ENCODE assay signal across 8 cellular contexts in genomic region chr7:108613147-108613948, GRCh38. TPM values are rescaled to one million over a fixed set of nuclear protein-coding genes. Genes with fewer than 3 reads are reported as not detected.
DNase-seq lines count a peak whose midpoint lies in the region; ATAC-seq and TF ChIP-seq lines count a peak whose summit lies in the region.

No MANE protein-coding gene starts in this region.

- no peaks in the 10 kb centered on the region for H3K27me3 ChIP-seq in CD4-positive, alpha-beta T cell (ENCODE audit: control insufficient read depth, insufficient read depth, low read length)

- peak; percentile 48 for ATAC-seq in CD4-positive, alpha-beta T cell (ENCODE audit: poor library complexity)
- peak; percentile 81 for ATAC-seq in GM18870 (IDR thresholded peaks at IDR 0.05; ENCODE audit: unreplicated experiment)
- peak; percentile 76 for ATAC-seq in HG03432 (IDR thresholded peaks at IDR 0.05; ENCODE audit: unreplicated experiment)
- peak; percentile 59 for ATAC-seq in memory B cell (ENCODE audit: low read depth)

- no peaks in the 10 kb centered on the region for H3K9me3 ChIP-seq in CD4-positive, alpha-beta T cell (ENCODE audit: control insufficient read depth, low read length)

- H3K4me1 Mint-ChIP-seq in CD4-positive, alpha-beta T cell (ENCODE audit: low read depth) = no peaks in the 10 kb centered on the region
- H3K4me1 Mint-ChIP-seq in memory B cell = peaks cover 2% of the 10 kb centered on the region

- no peak for DNase-seq in CD4-positive, alpha-beta T cell
- peak; percentile 61 for DNase-seq in NCI-H460 (ENCODE audit: extremely low read depth, low read depth)
- peak; percentile 61 for DNase-seq in cerebellar cortex (ENCODE audit: low spot score)
- peak in 1 of 2 donors; percentile 56 for DNase-seq in memory B cell (ENCODE audit: low spot score in 2 of 2)
- no peak for DNase-seq in GOT3 (lab: John Stamatoyannopoulos, UW)
- DNase-seq in OCI-M2 (lab: John Stamatoyannopoulos, UW; ENCODE audit: unreplicated experiment) = no peak

- intact Hi-C loops in CD4-positive, alpha-beta T cell (cut with DNase I, micrococcal nuclease) = no loop called here

- peak; percentile 86 for TF ChIP-seq CTCF in CD4-positive, alpha-beta T cell (IDR thresholded peaks at IDR 0.05)

- POLR2A ChIA-PET in CD4-positive, alpha-beta T cell (lab: Charles Lee) = no interaction called here

- no peak overlapping the region for H3K27ac ChIP-seq in CD4-positive, alpha-beta T cell (ENCODE audit: low read depth, low read length)

- peaks cover 3% of the 10 kb centered on the region for H3K27me3 Mint-ChIP-seq in CD4-positive, alpha-beta T cell
- no peaks in the 10 kb centered on the region for H3K27me3 Mint-ChIP-seq in memory B cell

- no peaks in the 10 kb centered on the region for H3K9me3 Mint-ChIP-seq in CD4-positive, alpha-beta T cell
- no peaks in the 10 kb centered on the region for H3K9me3 Mint-ChIP-seq in memory B cell

- CTCF ChIA-PET in CD4-positive, alpha-beta T cell (lab: Charles Lee) = no interaction called here

- no peak overlapping the region for H3K27ac Mint-ChIP-seq in CD4-positive, alpha-beta T cell
- no peak overlapping the region for H3K27ac Mint-ChIP-seq in memory B cell

- H3K4me3 Mint-ChIP-seq in CD4-positive, alpha-beta T cell = no peak overlapping the region
- no peak overlapping the region for H3K4me3 Mint-ChIP-seq in memory B cell

- H3K36me3 Mint-ChIP-seq in CD4-positive, alpha-beta T cell (ENCODE audit: low read depth) = no peaks in the 10 kb centered on the region
- no peaks in the 10 kb centered on the region for H3K36me3 Mint-ChIP-seq in memory B cell

RNA-seq across cellular contexts. Expression of gene DNAJB9, which starts 43.7 kb away (rescaled TPM):
- total RNA-seq in CD4-positive, alpha-beta T cell = 10 to 100 TPM; 66.5 to 72.1 TPM
- 18.0 and 24.1 TPM in 2 replicates for total RNA-seq in NCI-H460 (2014; rRNA removed; shearing (Covaris generic))
- 5.9 and 7.6 TPM in 2 replicates for polyA plus RNA-seq in NCI-H460 (2014; cell fraction: nucleus; rRNA removed)

RNA-seq across cellular contexts. Expression of gene THAP5, which starts 43.8 kb away (rescaled TPM):
- 10 to 100 TPM; 11.7 to 12.6 TPM for total RNA-seq in CD4-positive, alpha-beta T cell
- total RNA-seq in NCI-H460 (2014; rRNA removed; shearing (Covaris generic)) = 37.9 and 43.7 TPM in 2 replicates
- 13.4 and 14.2 TPM in 2 replicates for polyA plus RNA-seq in NCI-H460 (2014; cell fraction: nucleus; rRNA removed)

Comparison
In these comparisons a context has a peak if more than half of its experiments do, and no peak if none do; other contexts are left out.
1. DNase-seq: peak in NCI-H460 (single experiment) and cerebellar cortex (single experiment); none in CD4-positive, alpha-beta T cell (0 of 10), GOT3 (single experiment) and OCI-M2 (single experiment).
2. Peak in every context shown above with its lines, with median percentiles within 50 percentile points of each other: ATAC-seq.